ENCODE assay signal across 10 cellular contexts in genomic region chr2:38747819-38748218, GRCh38. TPM values are rescaled to one million over a fixed set of nuclear protein-coding genes. Genes with fewer than 3 reads are reported as not detected.
DNase-seq lines count a peak whose midpoint lies in the region; ATAC-seq lines count a peak whose summit lies in the region.
"Had no signal": no experiment of that assay in that cellular context is flagged by ENCODE, and none has a peak within 500 bp of the region (broad histone marks: within the 10 kb centered on the region; RNA-seq: fewer than 3 reads in every experiment).

No MANE protein-coding gene starts in this region.

- peaks cover 81% of the 10 kb centered on the region for H3K4me1 Mint-ChIP-seq in stimulated activated naive CD8-positive, alpha-beta T cell treated with anti-CD3 and anti-CD28 coated beads, Interleukin-15, Interleukin-2, amounts not matched to agents 100 ng/mL and 50 ng/mL, for 24 hours (ENCODE audit: low read depth)
- H3K4me1 Mint-ChIP-seq in activated T-helper 1 cell treated with anti-CD3 and anti-CD28 coated beads, Interleukin-12 subunit alpha, Interleukin-12 subunit beta, Interleukin-2, Interleukin-4 antibody, amounts not matched to agents 30 ng/mL and 10 ng/mL and 1 ng/mL, durations not matched to agents 14 hours and 24 hours and 36 hours (ENCODE audit: low read depth), result peaks cover 76% of the 10 kb centered on the region
- H3K4me1 Mint-ChIP-seq in immature natural killer cell, result peaks cover 59 to 91% of the 10 kb centered on the region in 2 donors

- intact Hi-C loops in activated T-helper 1 cell treated with anti-CD3 and anti-CD28 coated beads, Interleukin-12 subunit alpha, Interleukin-12 subunit beta, Interleukin-2, Interleukin-4 antibody, amounts not matched to agents 30 ng/mL and 10 ng/mL and 1 ng/mL, durations not matched to agents 14 hours and 24 hours and 36 hours (cut with micrococcal nuclease), result no loop called here

- H3K36me3 Mint-ChIP-seq in stimulated activated naive CD8-positive, alpha-beta T cell treated with anti-CD3 and anti-CD28 coated beads, Interleukin-15, Interleukin-2, amounts not matched to agents 100 ng/mL and 50 ng/mL, for 24 hours (ENCODE audit: low read depth), result peaks cover 82% of the 10 kb centered on the region
- peaks cover 73% of the 10 kb centered on the region for H3K36me3 Mint-ChIP-seq in activated T-helper 1 cell treated with anti-CD3 and anti-CD28 coated beads, Interleukin-12 subunit alpha, Interleukin-12 subunit beta, Interleukin-2, Interleukin-4 antibody, amounts not matched to agents 30 ng/mL and 10 ng/mL and 1 ng/mL, durations not matched to agents 14 hours and 24 hours and 36 hours (ENCODE audit: low read depth)
- H3K36me3 Mint-ChIP-seq in immature natural killer cell, result peaks cover 17 to 57% (median 53%) of the 10 kb centered on the region in 3 donors

- H3K4me3 Mint-ChIP-seq in stimulated activated naive CD8-positive, alpha-beta T cell treated with anti-CD3 and anti-CD28 coated beads, Interleukin-15, Interleukin-2, amounts not matched to agents 100 ng/mL and 50 ng/mL, for 24 hours, result peak overlapping the region; percentile 99
- H3K4me3 Mint-ChIP-seq in activated T-helper 1 cell treated with anti-CD3 and anti-CD28 coated beads, Interleukin-12 subunit alpha, Interleukin-12 subunit beta, Interleukin-2, Interleukin-4 antibody, amounts not matched to agents 30 ng/mL and 10 ng/mL and 1 ng/mL, durations not matched to agents 14 hours and 24 hours and 36 hours, result peak overlapping the region; percentile 98
- H3K4me3 Mint-ChIP-seq in immature natural killer cell, result peak overlapping the region; percentile 26 to 66 (median 51)

- ATAC-seq in stimulated activated naive CD8-positive, alpha-beta T cell treated with anti-CD3 and anti-CD28 coated beads, Interleukin-15, Interleukin-2, amounts not matched to agents 100 U/mL and 50 U/mL, for 24 hours, result no peak
- ATAC-seq in GM18909 (IDR thresholded peaks at IDR 0.05; ENCODE audit: poor library complexity, unreplicated experiment) (no peak), HG03565 (IDR thresholded peaks at IDR 0.05; ENCODE audit: unreplicated experiment) (no peak), GM19463 (IDR thresholded peaks at IDR 0.05; ENCODE audit: unreplicated experiment) (no peak)
- ATAC-seq: pancreas had no signal

- H3K27me3 Mint-ChIP-seq in stimulated activated naive CD8-positive, alpha-beta T cell treated with anti-CD3 and anti-CD28 coated beads, Interleukin-15, Interleukin-2, amounts not matched to agents 100 ng/mL and 50 ng/mL, for 24 hours, result peaks cover 3% of the 10 kb centered on the region
- H3K27me3 Mint-ChIP-seq in activated T-helper 1 cell treated with anti-CD3 and anti-CD28 coated beads, Interleukin-12 subunit alpha, Interleukin-12 subunit beta, Interleukin-2, Interleukin-4 antibody, amounts not matched to agents 30 ng/mL and 10 ng/mL and 1 ng/mL, durations not matched to agents 14 hours and 24 hours and 36 hours (ENCODE audit: insufficient read depth), result no peaks in the 10 kb centered on the region
- peaks cover 23 to 37% (median 34%) of the 10 kb centered on the region in 3 donors for H3K27me3 Mint-ChIP-seq in immature natural killer cell (ENCODE audit: low read depth in 3 of 3)

- no peak for DNase-seq in stimulated activated naive CD8-positive, alpha-beta T cell treated with anti-CD3 and anti-CD28 coated beads, Interleukin-15, Interleukin-2, amounts not matched to agents 100 U/mL and 50 U/mL, for 24 hours
- DNase-seq in activated T-helper 1 cell treated with anti-CD3 and anti-CD28 coated beads, Interleukin-12 subunit alpha, Interleukin-12 subunit beta, Interleukin-2, Interleukin-4 antibody, amounts not matched to agents 30 ng/mL and 10 ng/mL and 1 ng/mL, durations not matched to agents 14 hours and 24 hours and 36 hours (ENCODE audit: low spot score), result no peak
- DNase-seq in immature natural killer cell (no peak), NCI-H2029 treated with DMSO at 0.1 percent for 48 hours (lab: John Stamatoyannopoulos, UW) (no peak)
- DNase-seq: dorsolateral prefrontal cortex, pancreas had no signal

- no peaks in the 10 kb centered on the region for H3K9me3 Mint-ChIP-seq in stimulated activated naive CD8-positive, alpha-beta T cell treated with anti-CD3 and anti-CD28 coated beads, Interleukin-15, Interleukin-2, amounts not matched to agents 100 ng/mL and 50 ng/mL, for 24 hours
- no peaks in the 10 kb centered on the region for H3K9me3 Mint-ChIP-seq in activated T-helper 1 cell treated with anti-CD3 and anti-CD28 coated beads, Interleukin-12 subunit alpha, Interleukin-12 subunit beta, Interleukin-2, Interleukin-4 antibody, amounts not matched to agents 30 ng/mL and 10 ng/mL and 1 ng/mL, durations not matched to agents 14 hours and 24 hours and 36 hours
- H3K9me3 Mint-ChIP-seq in immature natural killer cell, result peaks cover 0 to 4% (median 0%) of the 10 kb centered on the region in 6 donors

- peak overlapping the region; percentile 87 for H3K27ac Mint-ChIP-seq in stimulated activated naive CD8-positive, alpha-beta T cell treated with anti-CD3 and anti-CD28 coated beads, Interleukin-15, Interleukin-2, amounts not matched to agents 100 ng/mL and 50 ng/mL, for 24 hours
- peak overlapping the region; percentile 76 for H3K27ac Mint-ChIP-seq in activated T-helper 1 cell treated with anti-CD3 and anti-CD28 coated beads, Interleukin-12 subunit alpha, Interleukin-12 subunit beta, Interleukin-2, Interleukin-4 antibody, amounts not matched to agents 30 ng/mL and 10 ng/mL and 1 ng/mL, durations not matched to agents 14 hours and 24 hours and 36 hours
- H3K27ac Mint-ChIP-seq in immature natural killer cell, result peak overlapping the region; percentile 1 to 82 (median 57)

RNA-seq across cellular contexts. Expression of gene SRSF7, which starts 3.3 kb away (rescaled TPM):
- total RNA-seq in activated T-helper 1 cell treated with anti-CD3 and anti-CD28 coated beads, Interleukin-12 subunit alpha, Interleukin-12 subunit beta, Interleukin-2, Interleukin-4 antibody, amounts not matched to agents 30 ng/mL and 10 ng/mL and 1 ng/mL, durations not matched to agents 14 hours and 24 hours and 36 hours, result 417 and 422 TPM in 2 replicates
- polyA plus RNA-seq in immature natural killer cell, result 100 to 1,000 TPM; 171 to 209 (median 203) TPM

RNA-seq across cellular contexts. Expression of gene GEMIN6, which starts 30.2 kb away (rescaled TPM):
- 34.9 and 36.0 TPM in 2 replicates for total RNA-seq in activated T-helper 1 cell treated with anti-CD3 and anti-CD28 coated beads, Interleukin-12 subunit alpha, Interleukin-12 subunit beta, Interleukin-2, Interleukin-4 antibody, amounts not matched to agents 30 ng/mL and 10 ng/mL and 1 ng/mL, durations not matched to agents 14 hours and 24 hours and 36 hours
- 10 to 100 TPM in 1 of 3 donors, 1 to 10 TPM in 2; 5.8 to 13.6 (median 7.9) TPM for polyA plus RNA-seq in immature natural killer cell
